Comparison of ENCODE assay signal across 8 cellular contexts in genomic region chr3:134473868-134474546, GRCh38. TPM values are rescaled to one million over a fixed set of nuclear protein-coding genes. Genes with fewer than 3 reads are reported as not detected.
DNase-seq lines count a peak whose midpoint lies in the region; ATAC-seq, FAIRE-seq and TF ChIP-seq lines count a peak whose summit lies in the region.

No MANE protein-coding gene starts in this region.

- DNase-seq in DMS79 (lab: John Stamatoyannopoulos, UW) (peak; percentile 15), NCI-H774 (lab: John Stamatoyannopoulos, UW) (peak; percentile 21), mucosa of descending colon (peak in 2 of 3 donors; percentile 33 to 96)
- peak; percentile 48 to 64 for DNase-seq in activated CD8-positive, alpha-beta memory T cell treated with anti-CD3 and anti-CD28 coated beads for 4 hours (ENCODE audit: low read depth in 2 of 2)
- peak; percentile 42 to 73 for DNase-seq in stimulated activated CD8-positive, alpha-beta memory T cell treated with anti-CD3 and anti-CD28 coated beads, Interleukin-7, amount 100 ng/mL, for 1 hour (ENCODE audit: low read depth in 2 of 2)

- peak; percentile 87 for FAIRE-seq in endometrium (lab: Jason Lieb, UNC)

- no peaks in the 10 kb centered on the region for H3K9me3 ChIP-seq in mucosa of descending colon

- peak; percentile 44 for TF ChIP-seq CTCF in mucosa of descending colon (IDR thresholded peaks at IDR 0.05)

- H3K4me3 ChIP-seq in mucosa of descending colon, result no peak overlapping the region

- H3K4me1 ChIP-seq in mucosa of descending colon (ENCODE audit: low read depth), result no peaks in the 10 kb centered on the region

- peak; percentile 74 for ATAC-seq in HG03342 (IDR thresholded peaks at IDR 0.05; ENCODE audit: unreplicated experiment)
- ATAC-seq in mucosa of descending colon, result peak; percentile 85
- no peak for ATAC-seq in HG03520 (IDR thresholded peaks at IDR 0.05; ENCODE audit: unreplicated experiment)

- intact Hi-C loops in mucosa of descending colon (cut with DNase I, micrococcal nuclease), result loop anchor here (2.0 to 10.0 kb wide), 3 partner anchors 165 to 259 kb away; no protein-coding TSS in a partner anchor

- H3K36me3 ChIP-seq in mucosa of descending colon (ENCODE audit: low read depth), result no peaks in the 10 kb centered on the region

RNA-seq across cellular contexts. Expression of gene ANAPC13, which starts 11.8 kb away (rescaled TPM):
- 10 to 100 TPM; 28.9 to 44.6 (median 36.4) TPM for total RNA-seq in mucosa of descending colon

RNA-seq across cellular contexts. Expression of gene CEP63, which starts 11.8 kb away (rescaled TPM):
- total RNA-seq in mucosa of descending colon, result 10 to 100 TPM; 19.8 to 34.2 (median 19.8) TPM
